ENCODE assay signal across 26 cellular contexts in the genomic region with DNA sequence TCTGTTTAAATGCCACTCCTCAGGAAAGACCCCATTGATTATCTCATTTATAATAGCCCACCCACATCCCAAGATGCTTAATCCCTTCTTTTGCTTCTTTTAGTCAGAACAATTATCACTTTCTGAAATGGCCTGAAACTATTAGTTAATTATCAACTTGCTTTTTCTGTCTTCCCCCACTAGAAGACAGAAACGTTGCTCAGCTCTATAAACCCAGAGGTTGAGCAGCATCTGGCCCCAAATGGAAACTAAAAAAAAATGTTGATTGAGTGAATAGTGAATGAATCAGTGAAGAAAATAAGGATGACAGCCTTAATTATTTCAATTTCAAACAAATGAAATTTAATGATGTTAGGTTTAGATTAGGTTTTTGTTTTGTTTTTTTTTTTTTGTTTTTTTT.
"Had no signal": no experiment of that assay in that cellular context is flagged by ENCODE, and none has a peak within 500 bp of the region (broad histone marks: within the 10 kb centered on the region; RNA-seq: fewer than 3 reads in every experiment).

No MANE protein-coding gene starts in this region.

- H3K4me3 ChIP-seq: colonic mucosa, dorsolateral prefrontal cortex, esophagus squamous epithelium, gastrocnemius medialis, heart left ventricle, lung, neural progenitor cell, spleen, testis, vagina had no signal

- H3K27me3 ChIP-seq: colonic mucosa, esophagus squamous epithelium, gastrocnemius medialis, spleen, testis, vagina had no signal

- H3K9me3 Mint-ChIP-seq: activated naive CD4-positive, alpha-beta T cell treated with anti-CD3 and anti-CD28 coated beads for 36 hours; activated T-cell treated with anti-CD3 and anti-CD28 coated beads, Interleukin-2, amount 50 U/mL, for 4 hours; effector memory CD8-positive, alpha-beta T cell; naive thymus-derived CD4-positive, alpha-beta T cell had no signal

- H3K36me3 ChIP-seq: colonic mucosa, esophagus squamous epithelium, gastrocnemius medialis, heart left ventricle, neural progenitor cell, spleen, vagina had no signal

- FAIRE-seq: bronchial epithelial cell had no signal

- H3K36me3 Mint-ChIP-seq: type B pancreatic cell had no signal

- H3K4me3 Mint-ChIP-seq: activated naive CD4-positive, alpha-beta T cell treated with anti-CD3 and anti-CD28 coated beads for 36 hours; activated T-cell treated with anti-CD3 and anti-CD28 coated beads, Interleukin-2, amount 50 U/mL, for 4 hours; effector memory CD8-positive, alpha-beta T cell; naive thymus-derived CD4-positive, alpha-beta T cell; neural progenitor cell; type B pancreatic cell had no signal

- H3K4me1 ChIP-seq: colonic mucosa, spleen, vagina had no signal

- ATAC-seq: activated T-cell treated with anti-CD3 and anti-CD28 coated beads, Interleukin-2, amount 50 U/mL, for 4 hours; effector memory CD8-positive, alpha-beta T cell; gastrocnemius medialis; heart left ventricle; left lobe of liver; naive thymus-derived CD4-positive, alpha-beta T cell had no signal

- H3K27ac ChIP-seq: colonic mucosa, dorsolateral prefrontal cortex, esophagus squamous epithelium, gastrocnemius medialis, heart left ventricle, neural progenitor cell, spleen, testis, vagina had no signal

- H3K9me3 ChIP-seq: colonic mucosa, esophagus squamous epithelium, gastrocnemius medialis, heart left ventricle, spleen, testis, vagina had no signal

- H3K27me3 Mint-ChIP-seq: type B pancreatic cell had no signal

- H3K9ac ChIP-seq: neural progenitor cell had no signal

- H3K27ac Mint-ChIP-seq: activated naive CD4-positive, alpha-beta T cell treated with anti-CD3 and anti-CD28 coated beads for 36 hours; effector memory CD8-positive, alpha-beta T cell; neural progenitor cell had no signal

- H2AFZ ChIP-seq: neural progenitor cell had no signal

- H3K4me2 ChIP-seq: neural progenitor cell had no signal

- DNase-seq: activated CD4-positive, alpha-beta T cell treated with anti-CD3 and anti-CD28 coated beads for 4 hours; activated CD4-positive, alpha-beta T cell treated with anti-CD3 and anti-CD28 coated beads, Interleukin-2, amount 50 U/mL, for 48 hours; activated CD4-positive, CD25-positive, alpha-beta regulatory T cell; activated CD8-positive, alpha-beta memory T cell treated with anti-CD3 and anti-CD28 coated beads, Interleukin-2, amount 50 U/mL, for 48 hours; activated effector memory CD4-positive, alpha-beta T cell treated with Interleukin-2 at 50 U/mL for 16 hours; activated naive CD4-positive, alpha-beta T cell treated with anti-CD3 and anti-CD28 coated beads for 36 hours; activated T-cell treated with anti-CD3 and anti-CD28 coated beads, Interleukin-2, amount 50 U/mL, for 4 hours; amygdala; colonic mucosa; dorsolateral prefrontal cortex; effector memory CD8-positive, alpha-beta T cell; esophagus squamous epithelium; gastrocnemius medialis; heart left ventricle; islet precursor cell; naive thymus-derived CD4-positive, alpha-beta T cell; spleen; stimulated activated CD4-positive, alpha-beta T cell treated with anti-CD3 and anti-CD28 coated beads, Interleukin-4, amount 100 ng/mL, for 1 hour; stimulated activated naive CD4-positive, alpha-beta T cell; testis had no signal
